Comparison of ENCODE assay signal across 1 cellular context in the genomic region with DNA sequence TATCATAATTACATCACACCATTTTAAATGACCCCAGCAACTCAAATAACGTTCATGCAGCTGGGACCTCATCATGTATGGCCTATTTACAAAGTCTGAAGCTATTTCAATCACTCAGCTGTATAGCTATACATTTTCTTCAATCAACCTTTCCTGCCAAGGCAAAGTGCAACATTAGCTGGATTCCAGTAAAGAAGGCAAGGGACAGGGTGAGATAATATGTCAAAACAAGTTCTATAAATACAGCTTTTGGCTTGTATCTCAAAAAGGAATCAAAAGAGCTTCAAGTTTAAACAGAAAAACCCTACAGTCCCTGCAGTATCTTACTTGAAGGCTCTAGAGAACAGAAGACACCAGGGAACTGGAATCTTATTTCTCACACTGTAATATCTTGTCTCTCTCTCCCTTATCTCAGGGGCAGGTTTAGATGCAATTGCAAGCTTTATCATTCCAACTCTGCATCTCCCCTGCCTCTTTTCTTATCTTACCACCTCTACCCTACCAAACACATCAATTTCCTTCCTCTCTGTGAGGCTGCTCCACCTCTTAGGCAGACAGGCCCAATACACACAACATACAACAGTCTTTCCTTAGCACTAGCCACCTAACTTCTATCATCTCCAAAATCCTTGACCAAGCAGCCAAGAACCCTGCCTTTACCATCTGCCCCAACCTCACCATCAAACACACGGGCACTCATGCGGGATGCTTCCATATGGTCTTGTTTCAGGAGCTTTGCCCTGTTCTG.
TF ChIP-seq lines count a peak whose summit lies in the region.

No MANE protein-coding gene starts in this region.

TF ChIP-seq in endothelial cell of umbilical vein, 7 proteins besides CTCF, POLR2A, EP300 and RAD21:
- no peak for TF ChIP-seq MYC (IDR thresholded peaks at IDR 0.05; ENCODE audit: low read depth, low read length)
- TF ChIP-seq POLR2AphosphoS5 (IDR thresholded peaks at IDR 0.05; ENCODE audit: insufficient read depth, low read depth, low read length) = peak; percentile 36
- TF ChIP-seq, protein P1, sequence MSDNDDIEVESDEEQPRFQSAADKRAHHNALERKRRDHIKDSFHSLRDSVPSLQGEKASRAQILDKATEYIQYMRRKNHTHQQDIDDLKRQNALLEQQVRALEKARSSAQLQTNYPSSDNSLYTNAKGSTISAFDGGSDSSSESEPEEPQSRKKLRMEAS (IDR thresholded peaks at IDR 0.05; ENCODE audit: insufficient read depth, insufficient read length) = no peak
- TF ChIP-seq EZH2 (IDR thresholded peaks at IDR 0.05; ENCODE audit: borderline replicate concordance, low read depth, low read length, severe bottlenecking) = no peak
- TF ChIP-seq FOS (IDR thresholded peaks at IDR 0.05; ENCODE audit: borderline replicate concordance, insufficient read depth, low read length) = no peak
- TF ChIP-seq JUN (IDR thresholded peaks at IDR 0.05; ENCODE audit: borderline replicate concordance, insufficient read depth, insufficient read length, low read depth) = no peak
- TF ChIP-seq GATA2 (IDR thresholded peaks at IDR 0.05; ENCODE audit: insufficient read depth, insufficient read length, low read depth, low read length) = peak; percentile 22
TF ChIP-seq in endothelial cell of umbilical vein: peak in this region for 2.
